ENCODE assay signal across 9 cellular contexts in the genomic region with DNA sequence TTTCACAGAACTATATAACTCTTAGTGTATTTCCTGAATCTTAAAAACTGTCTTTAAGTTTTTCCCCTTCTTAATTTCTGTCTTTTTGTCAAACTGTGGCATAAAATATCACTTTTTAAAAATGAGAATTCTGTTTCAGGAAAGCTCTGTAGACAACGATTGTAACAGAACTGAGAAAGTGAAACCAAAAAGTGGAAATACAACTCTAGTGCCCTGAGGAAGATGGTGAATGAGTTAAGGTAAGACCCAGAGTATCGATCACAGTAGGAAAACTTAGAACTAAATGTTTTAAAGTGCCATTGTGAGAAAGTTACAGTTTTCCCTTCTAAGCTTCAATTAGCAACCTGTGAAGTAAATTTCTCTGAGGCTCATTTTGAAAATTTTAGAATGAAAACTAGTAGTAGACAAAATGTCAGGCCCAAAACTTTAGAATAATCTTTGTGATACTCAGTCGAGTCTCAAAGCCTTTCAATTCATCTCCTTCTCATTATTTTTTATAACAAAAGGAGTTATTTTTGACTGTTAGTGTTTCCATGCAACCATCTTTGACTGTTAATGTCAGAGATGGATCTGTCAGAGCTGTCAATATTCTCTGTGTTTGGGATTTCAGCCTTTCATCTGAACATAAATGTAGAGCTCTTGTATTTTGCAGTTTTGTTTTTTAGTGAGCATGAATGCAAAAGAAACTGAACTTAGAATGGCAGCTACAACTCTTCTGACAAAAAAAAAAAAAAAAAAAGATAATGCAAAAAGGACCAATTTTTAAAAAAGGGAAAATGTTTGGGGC. TPM values are rescaled to one million over a fixed set of nuclear protein-coding genes. Genes with fewer than 3 reads are reported as not detected.
A peak's percentile ranks its signal among the peaks of the same experiment; 100 is the strongest.
DNase-seq lines count a peak whose midpoint lies in the region; ATAC-seq and TF ChIP-seq lines count a peak whose summit lies in the region.
"Had no signal": no experiment of that assay in that cellular context is flagged by ENCODE, and none has a peak within 500 bp of the region (broad histone marks: within the 10 kb centered on the region; RNA-seq: fewer than 3 reads in every experiment).

No MANE protein-coding gene starts in this region.

- H2AFZ ChIP-seq in PC-9: peak overlapping the region; percentile 89

- H3K36me3 ChIP-seq in PC-9 (ENCODE audit: low read depth) (no peaks in the 10 kb centered on the region), muscle layer of duodenum (ENCODE audit: control insufficient read depth in 1 of 2, insufficient read depth in 2 of 2, low read length in 2 of 2) (no peaks in the 10 kb centered on the region)

- H3K4me1 ChIP-seq in PC-9 (replicated peaks; ENCODE audit: insufficient read depth) (0 out of 2 replicates have a peak, but pooled peaks cover 13% of the 10 kb centered on the region), muscle layer of duodenum (ENCODE audit: control insufficient read depth in 1 of 2, insufficient read depth in 2 of 2, low read length in 2 of 2) (no peaks in the 10 kb centered on the region)

- no peak for TF ChIP-seq CTCF in PC-9 (conservative IDR thresholded peaks at IDR 0.05)
- TF ChIP-seq CTCF in omental fat pad (IDR thresholded peaks at IDR 0.05): no peak

- no peaks in the 10 kb centered on the region for H4K20me1 ChIP-seq in PC-9 (ENCODE audit: insufficient read depth)

- no peaks in the 10 kb centered on the region for H3K27me3 ChIP-seq in PC-9 (ENCODE audit: insufficient read depth, low read depth)
- H3K27me3 ChIP-seq in muscle layer of duodenum (ENCODE audit: low read depth, low read length): no peaks in the 10 kb centered on the region

- no TSS peak for BruUV-seq in PC-9 (replicated peaks; lab: Mats Ljungman, UMichigan)

- CTCF ChIA-PET in PC-9 (lab: Charles Lee): no interaction called here

- POLR2A ChIA-PET in PC-9 (lab: Charles Lee; ENCODE audit: unreplicated experiment): interaction anchor here (0.6 kb wide), 1 partner anchor 18 kb away, joined by 3 read pairs; no protein-coding TSS in a partner anchor

- intact Hi-C loops in PC-9 (cut with micrococcal nuclease; ENCODE audit: unreplicated experiment): no loop called here

- peak overlapping the region; percentile 60 for H3K4me3 ChIP-seq in PC-9
- peak overlapping the region; percentile 22 to 46 for H3K4me3 ChIP-seq in muscle layer of duodenum (ENCODE audit: low read depth in 1 of 2, low read length in 2 of 2)

- no peak for DNase-seq in PC-9
- no peak for DNase-seq in NCI-H446 treated with DMSO at 0.1 percent for 48 hours (lab: John Stamatoyannopoulos, UW)
- DNase-seq in activated CD4-positive, alpha-beta T cell treated with anti-CD3 and anti-CD28 coated beads for 1 hour: no peak
- DNase-seq in central memory CD4-positive, alpha-beta T cell: no peak
- no peak for DNase-seq in omental fat pad (ENCODE audit: low spot score)
- DNase-seq: naive B cell had no signal

- no peaks in the 10 kb centered on the region for H3K79me2 ChIP-seq in PC-9 (ENCODE audit: low read depth)

- no peak overlapping the region for H3K27ac ChIP-seq in PC-9
- H3K27ac ChIP-seq in muscle layer of duodenum (ENCODE audit: low read length): no peak overlapping the region

- no peaks in the 10 kb centered on the region for H3K9me3 ChIP-seq in PC-9 (ENCODE audit: insufficient read depth, low read depth)
- H3K9me3 ChIP-seq in muscle layer of duodenum (ENCODE audit: control insufficient read depth in 1 of 2, low read length in 2 of 2): no peaks in the 10 kb centered on the region

- ATAC-seq in GM19023 (IDR thresholded peaks at IDR 0.05; ENCODE audit: unreplicated experiment) (peak; percentile 83), HG02798 (IDR thresholded peaks at IDR 0.05; ENCODE audit: poor library complexity, unreplicated experiment) (peak; percentile 90), omental fat pad (ENCODE audit: low FRiP score) (no peak)

- no peaks in the 10 kb centered on the region for H3F3A ChIP-seq in PC-9 (ENCODE audit: insufficient read depth, low read depth)

- H3K4me2 ChIP-seq in PC-9: peak overlapping the region; percentile 83

- H3K9me2 ChIP-seq in PC-9 (ENCODE audit: insufficient read depth): no peaks in the 10 kb centered on the region

RNA-seq across cellular contexts. Expression of a gene that starts 19.0 kb away (rescaled TPM):
- total RNA-seq in PC-9 (2021) (not detected in 2 replicates), omental fat pad (1 to 10 TPM in 1 of 4 donors, under 1 TPM in 2, not detected in 1; 0.09 to 1.1 (median 0.12) TPM)
